Comparison of ENCODE assay signal across 10 cellular contexts in the genomic region with DNA sequence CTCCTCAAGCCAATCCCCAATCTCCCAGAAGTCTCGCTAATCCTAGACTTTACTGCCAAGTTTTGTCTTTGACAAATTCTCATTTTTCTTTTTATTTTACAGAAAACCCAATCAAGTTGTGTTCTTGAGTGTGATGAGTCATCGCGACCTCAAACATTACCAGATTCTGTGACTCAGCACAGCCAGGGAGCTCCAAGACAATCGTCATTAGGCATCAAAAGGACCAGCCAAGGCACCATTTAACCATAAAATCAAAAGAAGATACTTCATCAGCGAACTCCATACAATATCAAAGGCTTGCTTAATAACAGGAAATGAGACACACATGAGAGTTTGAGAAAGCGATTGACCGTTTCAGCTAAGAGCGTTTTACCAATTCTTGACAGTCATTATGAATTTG.
DNase-seq lines count a peak whose midpoint lies in the region; ATAC-seq and TF ChIP-seq lines count a peak whose summit lies in the region.
"Had no signal": no experiment of that assay in that cellular context is flagged by ENCODE, and none has a peak within 500 bp of the region (broad histone marks: within the 10 kb centered on the region; RNA-seq: fewer than 3 reads in every experiment).

No MANE protein-coding gene starts in this region.

- H3K4me2 ChIP-seq in BLaER1 treated with 17β-estradiol and CSF1 and Interleukin-3, amounts not matched to agents 10 nM and 100 nM: peak overlapping the region in 9 of 11 experiments; percentile 4 to 67 (median 30); a peak in 16 of 22 replicates
- no peak overlapping the region for H3K4me2 ChIP-seq in mesenchymal stem cell (ENCODE audit: low read length, poor library complexity, severe bottlenecking)

- no peak overlapping the region for H3K14ac ChIP-seq in mesenchymal stem cell (ENCODE audit: low read length in 2 of 2)

- TF ChIP-seq CTCF in astrocyte of the spinal cord (IDR thresholded peaks at IDR 0.05; ENCODE audit: low read depth, low read length): no peak

- no peaks in the 10 kb centered on the region for H3K27me3 ChIP-seq in BLaER1 treated with 17β-estradiol and CSF1 and Interleukin-3, amounts not matched to agents 10 nM and 100 nM
- H3K27me3 ChIP-seq in mesenchymal stem cell (ENCODE audit: control insufficient read depth in 1 of 2, insufficient read depth in 1 of 2, low read length in 2 of 2): peaks cover 0 to 6% of the 10 kb centered on the region in 2 experiments

- no peaks in the 10 kb centered on the region for H3K36me3 ChIP-seq in BLaER1 treated with 17β-estradiol and CSF1 and Interleukin-3, amounts not matched to agents 10 nM and 100 nM
- no peaks in the 10 kb centered on the region for H3K36me3 ChIP-seq in mesenchymal stem cell (ENCODE audit: control insufficient read depth in 1 of 2, insufficient read depth in 2 of 2, low read depth in 1 of 2, low read length in 2 of 2)
- H3K36me3 ChIP-seq: heart right ventricle had no signal

- no peaks in the 10 kb centered on the region for H4K20me1 ChIP-seq in BLaER1 treated with 17β-estradiol and CSF1 and Interleukin-3, amounts not matched to agents 10 nM and 100 nM

- WGBS in mesenchymal stem cell: 56% methylated on average over 7 of the region's 8 CpGs

- H3K18ac ChIP-seq in mesenchymal stem cell (ENCODE audit: low read depth in 1 of 2, low read length in 2 of 2): no peak overlapping the region

- H3K9ac ChIP-seq in BLaER1 treated with 17β-estradiol and CSF1 and Interleukin-3, amounts not matched to agents 10 nM and 100 nM: no peak overlapping the region
- no peak overlapping the region for H3K9ac ChIP-seq in mesenchymal stem cell (ENCODE audit: low read length)

- no peak overlapping the region for H2AK5ac ChIP-seq in mesenchymal stem cell (ENCODE audit: low read length, severe bottlenecking)

- no peak for ATAC-seq in GM18868 (IDR thresholded peaks at IDR 0.05; ENCODE audit: unreplicated experiment)
- ATAC-seq: activated T-cell treated with anti-CD3 and anti-CD28 coated beads, Interleukin-2, amount 50 U/mL, for 72 hours; heart right ventricle had no signal

- peak overlapping the region in 2 of 11 experiments; percentile 33 to 37; a peak in 1 of 22 replicates for H3K27ac ChIP-seq in BLaER1 treated with 17β-estradiol and CSF1 and Interleukin-3, amounts not matched to agents 10 nM and 100 nM
- no peak overlapping the region for H3K27ac ChIP-seq in mesenchymal stem cell (ENCODE audit: low read length, poor library complexity, severe bottlenecking)
- H3K27ac ChIP-seq: heart right ventricle had no signal

- H2AFZ ChIP-seq in mesenchymal stem cell (ENCODE audit: low read depth, low read length): no peak overlapping the region

- H2BK12ac ChIP-seq in mesenchymal stem cell (ENCODE audit: low read length in 2 of 2): no peak overlapping the region

- DNase-seq in M059J (ENCODE audit: low read depth) (peak; percentile 96), astrocyte of the spinal cord (ENCODE audit: low read depth, low spot score) (peak; percentile 92), mesenchymal stem cell (peak; percentile 79), SIG-M5 (lab: John Stamatoyannopoulos, UW) (no peak), T-helper 2 cell (no peak), cardiac septum (ENCODE audit: low spot score) (no peak)
- DNase-seq: activated T-cell treated with anti-CD3 and anti-CD28 coated beads, Interleukin-2, amount 50 U/mL, for 72 hours; heart right ventricle had no signal

- intact Hi-C loops in cardiac septum (cut with DNase I): no loop called here

- no peak overlapping the region for H4K8ac ChIP-seq in mesenchymal stem cell (ENCODE audit: low read length)

- peak overlapping the region; percentile 33 for H2BK5ac ChIP-seq in mesenchymal stem cell (ENCODE audit: low read depth, low read length, poor library complexity, severe bottlenecking)

- H2BK15ac ChIP-seq in mesenchymal stem cell (ENCODE audit: low read depth, poor library complexity, severe bottlenecking): no peak overlapping the region

- H3K4ac ChIP-seq in mesenchymal stem cell (ENCODE audit: low read depth in 1 of 2, low read length in 2 of 2): no peak overlapping the region

- no peak overlapping the region for H3K23ac ChIP-seq in mesenchymal stem cell (ENCODE audit: low read length in 2 of 2)

- H2BK120ac ChIP-seq in mesenchymal stem cell (ENCODE audit: low read depth, low read length): no peak overlapping the region

- H3K4me3 ChIP-seq in BLaER1 treated with 17β-estradiol and CSF1 and Interleukin-3, amounts not matched to agents 10 nM and 100 nM: no peak overlapping the region
- H3K4me3 ChIP-seq in astrocyte of the spinal cord (ENCODE audit: low read depth, low read length): no peak overlapping the region
- H3K4me3 ChIP-seq in mesenchymal stem cell (ENCODE audit: insufficient read depth in 1 of 2, low read depth in 1 of 2, low read length in 2 of 2): no peak overlapping the region
- H3K4me3 ChIP-seq: heart right ventricle had no signal

- peaks cover 0 to 21% (median 0%) of the 10 kb centered on the region in 11 experiments; a peak in 7 of 22 replicates for H3K9me3 ChIP-seq in BLaER1 treated with 17β-estradiol and CSF1 and Interleukin-3, amounts not matched to agents 10 nM and 100 nM (replicated peaks in 1 of 11)
- peaks cover under 1% of the 10 kb centered on the region for H3K9me3 ChIP-seq in mesenchymal stem cell (ENCODE audit: control insufficient read depth, low read length)
- H3K9me3 ChIP-seq: heart right ventricle had no signal

- H4K91ac ChIP-seq in mesenchymal stem cell (ENCODE audit: low read length): no peak overlapping the region

- H3K4me1 ChIP-seq in BLaER1 treated with 17β-estradiol and CSF1 and Interleukin-3, amounts not matched to agents 10 nM and 100 nM: peaks cover 15 to 58% (median 36%) of the 10 kb centered on the region in 10 experiments
- peaks cover 16% of the 10 kb centered on the region for H3K4me1 ChIP-seq in mesenchymal stem cell (ENCODE audit: control insufficient read depth, insufficient read depth, low read depth, low read length)
- H3K4me1 ChIP-seq: heart right ventricle had no signal

- no peaks in the 10 kb centered on the region for H3K79me1 ChIP-seq in mesenchymal stem cell (replicated peaks; ENCODE audit: low read length, poor library complexity, severe bottlenecking)

- in situ Hi-C loops in astrocyte of the spinal cord (cut with HindIII; ENCODE audit: low sequenced_read_pairs): no loop called here

Comparison
In these comparisons a context has a peak if more than half of its experiments do, and no peak if none do; other contexts are left out.
1. DNase-seq: peak in M059J (single experiment), astrocyte of the spinal cord (single experiment) and mesenchymal stem cell (single experiment); none in SIG-M5 (single experiment), T-helper 2 cell (0 of 5) and cardiac septum (single experiment).